ENCODE assay signal across 8 cellular contexts in genomic region chr1:59903136-59903754, GRCh38. TPM values are rescaled to one million over a fixed set of nuclear protein-coding genes. Genes with fewer than 3 reads are reported as not detected.
A peak's percentile ranks its signal among the peaks of the same experiment; 100 is the strongest.
DNase-seq lines count a peak whose midpoint lies in the region; ATAC-seq and TF ChIP-seq lines count a peak whose summit lies in the region.

No MANE protein-coding gene starts in this region.

- no peaks in the 10 kb centered on the region for H3K27me3 ChIP-seq in colonic mucosa

- no peak overlapping the region for H3K4me3 Mint-ChIP-seq in nephron progenitor cell

- no peak overlapping the region for H3K27ac Mint-ChIP-seq in nephron progenitor cell

- H3K9me3 Mint-ChIP-seq in nephron progenitor cell: no peaks in the 10 kb centered on the region

- peak; percentile 63 for ATAC-seq in HG02884 (IDR thresholded peaks at IDR 0.05; ENCODE audit: unreplicated experiment)

- H3K27me3 Mint-ChIP-seq in nephron progenitor cell (ENCODE audit: low read depth, poor library complexity): peaks cover 9% of the 10 kb centered on the region

- H3K36me3 ChIP-seq in colonic mucosa: no peaks in the 10 kb centered on the region

- H3K27ac ChIP-seq in colonic mucosa: no peak overlapping the region

- TF ChIP-seq CTCF in GM12872 (IDR thresholded peaks at IDR 0.05; ENCODE audit: insufficient read depth, low read depth, low read length) (peak; percentile 73), colonic mucosa (IDR thresholded peaks at IDR 0.05) (peak; percentile 31), nephron progenitor cell (IDR thresholded peaks at IDR 0.05) (peak; percentile 54)

- intact Hi-C loops in colonic mucosa (cut with DNase I): no loop called here

- H3K9me3 ChIP-seq in colonic mucosa: no peaks in the 10 kb centered on the region

- DNase-seq in AG08395 (ENCODE audit: low spot score) (peak; percentile 26), NOMO-1 treated with dmso at 0.1 percent for 144 hours (lab: John Stamatoyannopoulos, UW; ENCODE audit: unreplicated experiment) (peak; percentile 15), colonic mucosa (peak; percentile 47), nephron progenitor cell (peak; percentile 24), NCI-H2196 treated with DMSO at 0.1 percent for 48 hours (lab: John Stamatoyannopoulos, UW; ENCODE audit: unreplicated experiment) (no peak), T1000 (lab: John Stamatoyannopoulos, UW) (no peak)

- no peak overlapping the region for H3K9ac ChIP-seq in colonic mucosa (ENCODE audit: low read depth in 2 of 2, low read length in 2 of 2)

- no peak overlapping the region for H3K4me3 ChIP-seq in colonic mucosa

- H3K36me3 Mint-ChIP-seq in nephron progenitor cell (ENCODE audit: low read depth): no peaks in the 10 kb centered on the region

- no peaks in the 10 kb centered on the region for H3K4me1 Mint-ChIP-seq in nephron progenitor cell

- no peaks in the 10 kb centered on the region for H3K4me1 ChIP-seq in colonic mucosa

RNA-seq across cellular contexts. Expression of gene CYP2J2, which starts 23.3 kb away (rescaled TPM):
- 10 to 100 TPM; 39.2 to 56.8 TPM for total RNA-seq in colonic mucosa

Comparison
In these comparisons a context has a peak if more than half of its experiments do, and no peak if none do; other contexts are left out.
1. DNase-seq: peak in AG08395 (single experiment), NOMO-1 treated with dmso at 0.1 percent for 144 hours (single experiment), colonic mucosa (single experiment) and nephron progenitor cell (single experiment); none in NCI-H2196 treated with DMSO at 0.1 percent for 48 hours (single experiment) and T1000 (single experiment).
2. Peak in every context shown above with its lines, with median percentiles within 50 percentile points of each other: CTCF ChIP-seq.